Comparison of ENCODE assay signal across 8 cellular contexts in the genomic region with DNA sequence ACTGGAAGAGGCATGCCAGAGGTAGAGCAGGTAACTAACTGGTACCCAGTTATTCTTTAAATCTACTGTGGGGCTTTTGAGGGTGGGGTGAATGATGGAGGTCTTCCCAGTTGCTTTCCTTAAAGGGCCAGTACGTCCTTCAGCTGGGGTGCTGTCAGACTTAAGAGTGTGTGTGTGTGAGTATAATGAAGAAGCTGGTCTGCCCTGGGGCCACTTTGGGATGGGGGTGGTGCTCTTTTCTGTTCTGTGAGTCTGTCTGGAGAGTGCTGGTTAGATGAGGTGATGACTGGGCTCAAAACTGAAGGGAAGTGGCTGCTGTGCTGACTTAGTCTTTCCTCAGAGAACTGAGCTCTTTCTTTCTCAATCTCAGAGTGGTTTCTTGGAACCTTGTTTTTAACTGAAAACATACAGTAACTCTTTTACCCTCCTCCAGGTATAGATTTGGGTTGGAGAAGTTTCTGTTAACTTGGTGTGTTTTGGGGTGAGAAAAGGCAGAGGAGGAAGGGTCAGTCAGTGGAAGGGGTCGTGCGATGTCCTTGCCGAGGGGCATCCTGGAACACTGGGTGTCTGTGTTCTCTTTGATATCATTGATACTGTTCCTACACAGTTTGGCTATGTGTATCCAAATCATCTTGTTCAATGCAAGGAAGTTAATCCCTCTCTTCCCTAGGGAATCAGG. TPM values are rescaled to one million over a fixed set of nuclear protein-coding genes. Genes with fewer than 3 reads are reported as not detected.
DNase-seq lines count a peak whose midpoint lies in the region; ATAC-seq and TF ChIP-seq lines count a peak whose summit lies in the region.

No MANE protein-coding gene starts in this region.

- H3K27me3 Mint-ChIP-seq in activated CD4-positive, alpha-beta T cell treated with anti-CD3 and anti-CD28 coated beads for 36 hours: no peaks in the 10 kb centered on the region

- peaks cover 5 to 6% of the 10 kb centered on the region in 2 donors for H3K4me1 ChIP-seq in lung (ENCODE audit: control insufficient read depth in 2 of 2, insufficient read depth in 2 of 2, low read length in 2 of 2)

- CTCF ChIA-PET in BJ (lab: Yijun Ruan, JAX): interaction anchor here (0.6 to 2.9 kb wide), 22 partner anchors 8 to 206 kb away, joined by 3 to 23 read pairs (median 4); no protein-coding TSS in a partner anchor
- CTCF ChIA-PET in activated CD4-positive, alpha-beta T cell treated with anti-CD3 and anti-CD28 coated beads for 36 hours (lab: Charles Lee): interaction anchor here (0.6 to 4.9 kb wide), 14 partner anchors 10 to 238 kb away, joined by 3 to 107 read pairs (median 7); no protein-coding TSS in a partner anchor

- POLR2A ChIA-PET in BJ (lab: Charles Lee): interaction anchor here (0.5 to 1.6 kb wide), 5 partner anchors 9 to 471 kb away, joined by 3 to 7 read pairs (median 4); no protein-coding TSS in a partner anchor
- POLR2A ChIA-PET in activated CD4-positive, alpha-beta T cell treated with anti-CD3 and anti-CD28 coated beads for 36 hours (lab: Charles Lee): interaction anchor here (0.6 to 2.3 kb wide), 13 partner anchors 10 to 284 kb away, joined by 3 to 48 read pairs (median 3); no protein-coding TSS in a partner anchor

- H3K9me3 ChIP-seq in lung (ENCODE audit: control insufficient read depth in 2 of 2, insufficient read depth in 1 of 2, low read length in 1 of 2): no peaks in the 10 kb centered on the region

- ATAC-seq in activated CD4-positive, alpha-beta T cell treated with anti-CD3 and anti-CD28 coated beads for 36 hours: peak; percentile 91
- peak; percentile 44 for ATAC-seq in lung (ENCODE audit: insufficient read depth, low FRiP score)

- peak overlapping the region; percentile 84 for H3K4me3 Mint-ChIP-seq in activated CD4-positive, alpha-beta T cell treated with anti-CD3 and anti-CD28 coated beads for 36 hours

- peak overlapping the region; percentile 96 for H3K27ac Mint-ChIP-seq in activated CD4-positive, alpha-beta T cell treated with anti-CD3 and anti-CD28 coated beads for 36 hours

- H3K27ac ChIP-seq in coronary artery (peak overlapping the region; percentile 78 to 95), lung (ENCODE audit: low read depth in 1 of 2, low read length in 1 of 2) (peak overlapping the region; percentile 91 to 92)

- H3K9me3 Mint-ChIP-seq in activated CD4-positive, alpha-beta T cell treated with anti-CD3 and anti-CD28 coated beads for 36 hours (ENCODE audit: low read depth): no peaks in the 10 kb centered on the region

- WGBS in lung, 2 donors: 16 to 35% methylated on average over 4 of the region's 4 CpGs

- H3K4me3 ChIP-seq in BJ (ENCODE audit: low read depth, low read length): peak overlapping the region; percentile 40
- peak overlapping the region; percentile 66 for H3K4me3 ChIP-seq in coronary artery
- no peak overlapping the region for H3K4me3 ChIP-seq in lung

- intact Hi-C loops in activated CD4-positive, alpha-beta T cell treated with anti-CD3 and anti-CD28 coated beads for 36 hours (cut with DNase I, micrococcal nuclease): loop anchor here (1.0 to 5.0 kb wide), 7 partner anchors 8 to 178 kb away; a partner anchor contains a TSS

- TF ChIP-seq CTCF in BJ (IDR thresholded peaks at IDR 0.05; ENCODE audit: insufficient read depth, low read depth, low read length): no peak
- TF ChIP-seq CTCF in coronary artery (IDR thresholded peaks at IDR 0.05): no peak
- no peak for TF ChIP-seq CTCF in lung (IDR thresholded peaks at IDR 0.05; ENCODE audit: control extremely low read depth, extremely low read depth)

- H3K27me3 ChIP-seq in BJ (ENCODE audit: control insufficient read depth, insufficient read depth, low read length): no peaks in the 10 kb centered on the region
- H3K27me3 ChIP-seq in lung (ENCODE audit: control insufficient read depth, insufficient read depth): no peaks in the 10 kb centered on the region

- in situ Hi-C loops in G401 (cut with HindIII; ENCODE audit: low sequenced_read_pairs): no loop called here

- H3K36me3 ChIP-seq in BJ (ENCODE audit: control insufficient read depth, insufficient read depth, low read length) (no peaks in the 10 kb centered on the region), lung (ENCODE audit: control insufficient read depth in 2 of 2, insufficient read depth in 2 of 2, low read length in 2 of 2) (no peaks in the 10 kb centered on the region)

- DNase-seq in BJ (ENCODE audit: low read depth): peak; percentile 57
- DNase-seq in HT1080 (ENCODE audit: low read depth): peak; percentile 90
- DNase-seq in activated CD4-positive, alpha-beta T cell treated with anti-CD3 and anti-CD28 coated beads for 36 hours: peak; percentile 84
- no peak for DNase-seq in coronary artery (ENCODE audit: low spot score)
- peak; percentile 46 for DNase-seq in lung (ENCODE audit: low spot score)
- DNase-seq in stimulated activated CD8-positive, alpha-beta memory T cell treated with anti-CD3 and anti-CD28 coated beads, Interleukin-15, amount 100 ng/mL, for 1 hour (ENCODE audit: low read depth): peak; percentile 47
- DNase-seq in NCI-H524 (lab: John Stamatoyannopoulos, UW): no peak
- no peak for DNase-seq in G401 (ENCODE audit: low spot score)

- peaks cover 8% of the 10 kb centered on the region for H3K36me3 Mint-ChIP-seq in activated CD4-positive, alpha-beta T cell treated with anti-CD3 and anti-CD28 coated beads for 36 hours (ENCODE audit: low read depth)

- peaks cover 58% of the 10 kb centered on the region for H3K4me1 Mint-ChIP-seq in activated CD4-positive, alpha-beta T cell treated with anti-CD3 and anti-CD28 coated beads for 36 hours

RNA-seq across cellular contexts. Expression of a gene that starts 0.7 kb away (rescaled TPM):
- polyA plus RNA-seq in BJ (2011; rRNA removed): 57.3 and 82.2 TPM in 2 replicates
- polyA minus RNA-seq in BJ (2011; rRNA and poly(A)+ RNA removed): 229 and 264 TPM in 2 replicates
- 137 and 148 TPM in 2 replicates for total RNA-seq in HT1080 (2014; rRNA removed; shearing (Covaris generic))
- 54.9 and 63.9 TPM in 2 replicates for polyA plus RNA-seq in HT1080 (2015; cell fraction: cytosol; rRNA removed)
- polyA plus RNA-seq in HT1080 (2015; cell fraction: nucleus; rRNA removed): 349 and 380 TPM in 2 replicates
- 100 to 1,000 TPM; 192 to 195 TPM for total RNA-seq in activated CD4-positive, alpha-beta T cell treated with anti-CD3 and anti-CD28 coated beads for 36 hours
- 100 to 1,000 TPM; 357 to 966 TPM for total RNA-seq in lung
- polyA plus RNA-seq in lung: 100 to 1,000 TPM in 1 of 2 donors, 10 to 100 TPM in 1; 69.1 to 109 TPM
- 89.7 and 134 TPM in 2 replicates for total RNA-seq in G401 (2014; rRNA removed; shearing (Covaris generic))

Comparison
In these comparisons a context has a peak if more than half of its experiments do, and no peak if none do; other contexts are left out.
1. DNase-seq: peak in BJ (single experiment), HT1080 (single experiment), activated CD4-positive, alpha-beta T cell treated with anti-CD3 and anti-CD28 coated beads for 36 hours (single experiment), lung (single experiment) and stimulated activated CD8-positive, alpha-beta memory T cell treated with anti-CD3 and anti-CD28 coated beads, Interleukin-15, amount 100 ng/mL, for 1 hour (single experiment); none in coronary artery (single experiment), NCI-H524 (0 of 2) and G401 (single experiment).